ENCODE assay signal across 1 cellular context in genomic region chrX:31832263-31832662, GRCh38.
TF ChIP-seq lines count a peak whose summit lies in the region.

No MANE protein-coding gene starts in this region.

TF ChIP-seq in K562, 482 proteins besides CTCF, POLR2A, EP300 and RAD21 (continued from another document):
- TF ChIP-seq PBX2 (CRISPR knock-in tag; IDR thresholded peaks at IDR 0.05; ENCODE audit: low read depth) (no peak), PBX2 (tag; conservative IDR thresholded peaks at IDR 0.05; ENCODE audit: low read depth) (peak; percentile 67), JUN (IDR thresholded peaks at IDR 0.05; ENCODE audit: borderline replicate concordance, low read depth, low read length) (0 out of 2 replicates have a peak, but pooled peaks have one; percentile 13), JUN (CRISPR knock-in tag; IDR thresholded peaks at IDR 0.05; ENCODE audit: borderline replicate concordance) (no peak), PKNOX1 (IDR thresholded peaks at IDR 0.05) (peak; percentile 12; the same call in 1 of the 2 replicates), ATF3 (IDR thresholded peaks at IDR 0.05) (peak; percentile 66; the same call in 1 of the 2 replicates), ATF3 (CRISPR knock-in tag; conservative IDR thresholded peaks at IDR 0.05) (no peak), FOSL1 (tag; conservative IDR thresholded peaks at IDR 0.05) (peak; percentile 91), JUND (IDR thresholded peaks at IDR 0.05; ENCODE audit: borderline replicate concordance, low read depth, low read length) (peak; percentile 25; the same call in 1 of the 2 replicates), JUND (tag; IDR thresholded peaks at IDR 0.05; ENCODE audit: borderline replicate concordance, low read depth, low read length) (no peak), MEIS2 (IDR thresholded peaks at IDR 0.05; ENCODE audit: partially characterized antibody) (peak; percentile 87), ZNF586 (CRISPR knock-in tag; conservative IDR thresholded peaks at IDR 0.05) (no peak), KAT2B (IDR thresholded peaks at IDR 0.05; ENCODE audit: low read depth, low read length) (no peak), DACH1 (IDR thresholded peaks at IDR 0.05; ENCODE audit: partially characterized antibody) (peak; percentile 10), ARID3A (IDR thresholded peaks at IDR 0.05; ENCODE audit: borderline replicate concordance, low read depth, low read length) (no peak), ELK3 (CRISPR knock-in tag; IDR thresholded peaks at IDR 0.05) (no peak)
